In the genomic region with DNA sequence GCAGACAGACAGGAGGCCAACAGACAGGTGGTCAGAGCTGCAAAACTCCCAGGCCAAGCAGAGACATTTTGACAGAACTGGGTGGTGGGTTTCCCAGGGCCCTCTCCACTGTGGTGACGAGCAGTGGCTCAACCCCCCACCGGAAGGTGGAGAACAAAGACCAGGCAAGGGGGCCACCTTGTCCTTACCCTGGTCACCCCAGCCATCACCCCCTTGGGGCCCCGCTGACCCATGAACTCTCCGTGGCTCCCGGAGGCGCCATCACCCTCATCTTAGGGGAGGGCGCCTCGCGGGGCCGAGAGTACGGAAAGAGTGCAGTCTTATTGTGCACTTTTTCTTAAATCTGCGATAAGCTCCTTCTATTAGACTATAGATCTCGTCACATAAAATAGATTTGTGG, we compare ENCODE assay signal across 21 cellular contexts.
"Had no signal": no experiment of that assay in that cellular context is flagged by ENCODE, and none has a peak within 500 bp of the region (broad histone marks: within the 10 kb centered on the region; RNA-seq: fewer than 3 reads in every experiment).

No MANE protein-coding gene starts in this region.

- H3K36me3 Mint-ChIP-seq: naive thymus-derived CD4-positive, alpha-beta T cell; stimulated activated effector memory CD8-positive, alpha-beta T cell treated with anti-CD3 and anti-CD28 coated beads, Interleukin-12 subunit alpha, Interleukin-12 subunit beta, amount 100 ng/mL, for 72 hours had no signal

- DNase-seq: caudate nucleus; cerebellar nuclear complex; cortex of kidney; head of caudate nucleus; kidney; left lung; mesendoderm; midbrain; naive thymus-derived CD4-positive, alpha-beta T cell; sigmoid colon; stimulated activated CD4-positive, alpha-beta T cell treated with anti-CD3 and anti-CD28 coated beads, Interleukin-2, amount 100 ng/mL, for 24 hours; stimulated activated CD4-positive, alpha-beta T cell treated with anti-CD3 and anti-CD28 coated beads, Interleukin-4, amount 100 ng/mL, for 24 hours; stimulated activated naive CD4-positive, alpha-beta T cell treated with Interleukin-2 at 50 U/mL for 16 hours; upper lobe of left lung had no signal

- H3K9me3 ChIP-seq: left lung, neutrophil, sigmoid colon, thoracic aorta, tibial nerve, upper lobe of left lung had no signal

- H3K9ac ChIP-seq: parathyroid adenoma had no signal

- H3K4me3 Mint-ChIP-seq: naive thymus-derived CD4-positive, alpha-beta T cell; stimulated activated effector memory CD8-positive, alpha-beta T cell treated with anti-CD3 and anti-CD28 coated beads, Interleukin-12 subunit alpha, Interleukin-12 subunit beta, amount 100 ng/mL, for 72 hours had no signal

- H3K27ac Mint-ChIP-seq: naive thymus-derived CD4-positive, alpha-beta T cell; progenitor cell of endocrine pancreas had no signal

- H3K4me1 Mint-ChIP-seq: naive thymus-derived CD4-positive, alpha-beta T cell; stimulated activated effector memory CD8-positive, alpha-beta T cell treated with anti-CD3 and anti-CD28 coated beads, Interleukin-12 subunit alpha, Interleukin-12 subunit beta, amount 100 ng/mL, for 72 hours had no signal

- H3K27me3 ChIP-seq: neutrophil, upper lobe of left lung had no signal

- FAIRE-seq: frontal cortex, kidney had no signal

- H3K4me3 ChIP-seq: left lung, sigmoid colon, thoracic aorta, tibial nerve, upper lobe of left lung had no signal

- H3K79me2 ChIP-seq: parathyroid adenoma had no signal

- H3K4me1 ChIP-seq: left lung, parathyroid adenoma, sigmoid colon, tibial nerve, upper lobe of left lung had no signal

- ATAC-seq: left lung; naive thymus-derived CD4-positive, alpha-beta T cell; stimulated activated effector memory CD8-positive, alpha-beta T cell treated with anti-CD3 and anti-CD28 coated beads, Interleukin-12 subunit alpha, Interleukin-12 subunit beta, amount 100 ng/mL, for 72 hours had no signal

- H3K27ac ChIP-seq: left lung, neutrophil, parathyroid adenoma, sigmoid colon, thoracic aorta, tibial nerve, upper lobe of left lung had no signal

- H2AFZ ChIP-seq: parathyroid adenoma had no signal

- H3K27me3 Mint-ChIP-seq: naive thymus-derived CD4-positive, alpha-beta T cell had no signal

- H3K9me3 Mint-ChIP-seq: naive thymus-derived CD4-positive, alpha-beta T cell; stimulated activated effector memory CD8-positive, alpha-beta T cell treated with anti-CD3 and anti-CD28 coated beads, Interleukin-12 subunit alpha, Interleukin-12 subunit beta, amount 100 ng/mL, for 72 hours had no signal

- H3K36me3 ChIP-seq: left lung, neutrophil, sigmoid colon, thoracic aorta, tibial nerve, upper lobe of left lung had no signal
